In genomic region chr3:156400062-156400461, GRCh38 we compare ENCODE assay signal across 21 cellular contexts.
"Had no signal": no experiment of that assay in that cellular context is flagged by ENCODE, and none has a peak within 500 bp of the region (broad histone marks: within the 10 kb centered on the region; RNA-seq: fewer than 3 reads in every experiment).

No MANE protein-coding gene starts in this region.

- H3K4me3 ChIP-seq: MG63, SJCRH30 had no signal

- H3K36me3 ChIP-seq: MG63, SJCRH30 had no signal

- DNase-seq: IMR-90, Karpas-422, KG1, MG63, NCI-H1092, NCI-H1105 treated with DMSO at 0.1 percent for 48 hours, NCI-H1417 treated with DMSO at 0.1 percent for 48 hours, NCI-H146, NCI-H1694 treated with DMSO at 0.1 percent for 48 hours, NCI-H1930, NCI-H2081 treated with DMSO at 0.1 percent for 48 hours, NCI-H2171, NCI-H226, NCI-H446, NCI-H510A, NCI-H524 treated with DMSO at 0.1 percent for 48 hours, NCI-H69, NCI-H774, SHP77 treated with DMSO at 0.1 percent for 48 hours, SJCRH30 had no signal

- H3K4me1 ChIP-seq: SJCRH30 had no signal

- ATAC-seq: Right ventricle myocardium inferior had no signal

- H3K9me3 ChIP-seq: MG63, SJCRH30 had no signal
